ENCODE assay signal across 1 cellular context in the genomic region with DNA sequence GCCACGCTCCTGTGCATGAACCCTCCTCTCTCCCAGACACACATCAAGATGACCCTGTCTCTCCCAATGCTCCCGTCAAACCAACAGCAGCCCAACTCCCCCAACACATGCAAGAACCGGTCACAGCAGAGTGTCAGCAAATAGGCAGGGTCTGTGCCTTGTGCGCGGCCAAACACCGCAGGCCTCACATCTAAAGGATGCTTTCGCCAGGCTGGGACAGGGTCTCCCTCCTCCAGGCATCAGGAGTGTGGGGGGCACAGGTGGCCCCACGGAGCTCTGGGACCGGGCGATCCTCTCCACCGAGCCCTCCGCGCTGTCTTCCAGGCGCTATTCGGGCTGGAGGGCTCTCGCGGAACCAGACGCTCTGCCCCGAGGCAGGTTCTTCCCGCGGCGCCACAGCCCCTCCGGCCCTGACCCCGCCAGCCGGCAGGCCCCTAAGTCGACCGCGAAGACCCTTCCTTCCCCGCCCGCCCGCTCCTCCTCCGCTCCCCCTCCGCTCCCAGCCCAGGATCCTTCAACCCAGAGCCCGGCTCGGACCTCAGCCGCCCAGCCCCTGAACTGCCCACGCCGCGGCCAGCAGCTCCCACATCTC.
TF ChIP-seq lines count a peak whose summit lies in the region.

No MANE protein-coding gene starts in this region.

TF ChIP-seq in IMR-90, 13 proteins besides CTCF, POLR2A, EP300 and RAD21 (continued from another document):
- TF ChIP-seq CHD1 (IDR thresholded peaks at IDR 0.05; ENCODE audit: low read depth, low read length) (no peak), BHLHE40 (IDR thresholded peaks at IDR 0.05; ENCODE audit: low read depth, low read length) (no peak), MXI1 (IDR thresholded peaks at IDR 0.05; ENCODE audit: borderline replicate concordance, low read depth, low read length) (no peak), RFX5 (IDR thresholded peaks at IDR 0.05; ENCODE audit: low read depth, low read length) (no peak), FOS (IDR thresholded peaks at IDR 0.05; ENCODE audit: low read depth, low read length) (no peak), SMC3 (IDR thresholded peaks at IDR 0.05; ENCODE audit: low read depth, low read length) (no peak), MAZ (IDR thresholded peaks at IDR 0.05; ENCODE audit: borderline replicate concordance, low read depth, low read length) (no peak), USF2 (IDR thresholded peaks at IDR 0.05; ENCODE audit: low read depth, low read length) (no peak), NFE2L2 (IDR thresholded peaks at IDR 0.05; ENCODE audit: low read depth, low read length) (no peak), MAFK (IDR thresholded peaks at IDR 0.05; ENCODE audit: low read depth, low read length) (no peak)
- TF ChIP-seq, protein P1, sequence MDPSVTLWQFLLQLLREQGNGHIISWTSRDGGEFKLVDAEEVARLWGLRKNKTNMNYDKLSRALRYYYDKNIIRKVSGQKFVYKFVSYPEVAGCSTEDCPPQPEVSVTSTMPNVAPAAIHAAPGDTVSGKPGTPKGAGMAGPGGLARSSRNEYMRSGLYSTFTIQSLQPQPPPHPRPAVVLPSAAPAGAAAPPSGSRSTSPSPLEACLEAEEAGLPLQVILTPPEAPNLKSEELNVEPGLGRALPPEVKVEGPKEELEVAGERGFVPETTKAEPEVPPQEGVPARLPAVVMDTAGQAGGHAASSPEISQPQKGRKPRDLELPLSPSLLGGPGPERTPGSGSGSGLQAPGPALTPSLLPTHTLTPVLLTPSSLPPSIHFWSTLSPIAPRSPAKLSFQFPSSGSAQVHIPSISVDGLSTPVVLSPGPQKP (IDR thresholded peaks at IDR 0.05; ENCODE audit: borderline replicate concordance, low read depth, low read length), result no peak
TF ChIP-seq in IMR-90: peak in this region for 0.
